Comparison of ENCODE assay signal across 16 cellular contexts in genomic region chr2:169324581-169325260, GRCh38. TPM values are rescaled to one million over a fixed set of nuclear protein-coding genes. Genes with fewer than 3 reads are reported as not detected.
"Had no signal": no experiment of that assay in that cellular context is flagged by ENCODE, and none has a peak within 500 bp of the region (broad histone marks: within the 10 kb centered on the region; RNA-seq: fewer than 3 reads in every experiment).

No MANE protein-coding gene starts in this region.

- H3K27me3 ChIP-seq: pancreas, tibial nerve had no signal

- H3K36me3 ChIP-seq: pancreas, tibial nerve had no signal

- H3K4me1 Mint-ChIP-seq: activated B cell treated with CpG ODN at 0.5 μM for 24 hours; activated naive CD4-positive, alpha-beta T cell treated with anti-CD3 and anti-CD28 coated beads, Interleukin-2, amount 10 ng/mL, durations not matched to agents 7 days and 5 days; stimulated activated effector memory CD8-positive, alpha-beta T cell treated with anti-CD3 and anti-CD28 coated beads, Interleukin-12 subunit alpha, Interleukin-12 subunit beta, amount 100 ng/mL, for 72 hours; T-helper 17 cell had no signal

- FAIRE-seq: islet of Langerhans, pancreas, TTC549 had no signal

- H3K9me3 ChIP-seq: pancreas, tibial nerve had no signal

- H3K27ac Mint-ChIP-seq: activated B cell treated with CpG ODN at 0.5 μM for 24 hours; activated naive CD4-positive, alpha-beta T cell treated with anti-CD3 and anti-CD28 coated beads, Interleukin-2, amount 10 ng/mL, durations not matched to agents 7 days and 5 days; activated T-helper 2 cell treated with anti-CD3 and anti-CD28 coated beads, Interferon-gamma antibody, Interleukin-2, Interleukin-4, amounts not matched to agents 10 μg/mL and 5 μg/mL and 100 μg/mL, durations not matched to agents 14 hours and 24 hours and 36 hours; dendritic cell treated with granulocyte-macrophage colony-stimulating factor and Interleukin-4, amounts not matched to agents 40 ng/mL and 50 ng/mL, for 4 days; stimulated activated effector memory CD8-positive, alpha-beta T cell treated with anti-CD3 and anti-CD28 coated beads, Interleukin-12 subunit alpha, Interleukin-12 subunit beta, amount 100 ng/mL, for 72 hours; T-helper 17 cell had no signal

- H3K27ac ChIP-seq: pancreas, skin epidermis, tibial nerve had no signal

- H3K4me3 Mint-ChIP-seq: activated B cell treated with CpG ODN at 0.5 μM for 24 hours; activated naive CD4-positive, alpha-beta T cell treated with anti-CD3 and anti-CD28 coated beads, Interleukin-2, amount 10 ng/mL, durations not matched to agents 7 days and 5 days; dendritic cell treated with granulocyte-macrophage colony-stimulating factor and Interleukin-4, amounts not matched to agents 40 ng/mL and 50 ng/mL, for 4 days; stimulated activated effector memory CD8-positive, alpha-beta T cell treated with anti-CD3 and anti-CD28 coated beads, Interleukin-12 subunit alpha, Interleukin-12 subunit beta, amount 100 ng/mL, for 72 hours; T-helper 17 cell had no signal

- H3K27me3 Mint-ChIP-seq: activated B cell treated with CpG ODN at 0.5 μM for 24 hours had no signal

- DNase-seq: activated B cell treated with CpG ODN at 0.5 μM for 24 hours; activated CD4-positive, alpha-beta T cell treated with anti-CD3 and anti-CD28 coated beads, Interleukin-2, amount 50 U/mL, for 1 hour; activated naive CD4-positive, alpha-beta T cell treated with anti-CD3 and anti-CD28 coated beads, Interleukin-2, amount 10 ng/mL, durations not matched to agents 7 days and 5 days; central memory CD4-positive, alpha-beta T cell; glutamatergic neuron; pancreas; T-helper 17 cell had no signal

- ATAC-seq: esophagus mucosa; left lobe of liver; pancreas; stimulated activated effector memory CD8-positive, alpha-beta T cell treated with anti-CD3 and anti-CD28 coated beads, Interleukin-12 subunit alpha, Interleukin-12 subunit beta, amount 100 ng/mL, for 72 hours; T-helper 17 cell had no signal

- H3K4me1 ChIP-seq: pancreas, tibial nerve had no signal

- H3K9me3 Mint-ChIP-seq: activated B cell treated with CpG ODN at 0.5 μM for 24 hours; activated naive CD4-positive, alpha-beta T cell treated with anti-CD3 and anti-CD28 coated beads, Interleukin-2, amount 10 ng/mL, durations not matched to agents 7 days and 5 days; activated T-helper 2 cell treated with anti-CD3 and anti-CD28 coated beads, Interferon-gamma antibody, Interleukin-2, Interleukin-4, amounts not matched to agents 10 μg/mL and 5 μg/mL and 100 μg/mL, durations not matched to agents 14 hours and 24 hours and 36 hours; dendritic cell treated with granulocyte-macrophage colony-stimulating factor and Interleukin-4, amounts not matched to agents 40 ng/mL and 50 ng/mL, for 4 days; stimulated activated effector memory CD8-positive, alpha-beta T cell treated with anti-CD3 and anti-CD28 coated beads, Interleukin-12 subunit alpha, Interleukin-12 subunit beta, amount 100 ng/mL, for 72 hours had no signal

- H3K4me3 ChIP-seq: pancreas, skin epidermis, tibial nerve had no signal

- H3K36me3 Mint-ChIP-seq: activated naive CD4-positive, alpha-beta T cell treated with anti-CD3 and anti-CD28 coated beads, Interleukin-2, amount 10 ng/mL, durations not matched to agents 7 days and 5 days; stimulated activated effector memory CD8-positive, alpha-beta T cell treated with anti-CD3 and anti-CD28 coated beads, Interleukin-12 subunit alpha, Interleukin-12 subunit beta, amount 100 ng/mL, for 72 hours had no signal

RNA-seq across cellular contexts. Expression of gene LRP2, which starts 37.6 kb away (rescaled TPM):
- total RNA-seq: activated B cell treated with CpG ODN at 0.5 μM for 24 hours, esophagus mucosa, T-helper 17 cell, tibial nerve had no signal
